In the genomic region with DNA sequence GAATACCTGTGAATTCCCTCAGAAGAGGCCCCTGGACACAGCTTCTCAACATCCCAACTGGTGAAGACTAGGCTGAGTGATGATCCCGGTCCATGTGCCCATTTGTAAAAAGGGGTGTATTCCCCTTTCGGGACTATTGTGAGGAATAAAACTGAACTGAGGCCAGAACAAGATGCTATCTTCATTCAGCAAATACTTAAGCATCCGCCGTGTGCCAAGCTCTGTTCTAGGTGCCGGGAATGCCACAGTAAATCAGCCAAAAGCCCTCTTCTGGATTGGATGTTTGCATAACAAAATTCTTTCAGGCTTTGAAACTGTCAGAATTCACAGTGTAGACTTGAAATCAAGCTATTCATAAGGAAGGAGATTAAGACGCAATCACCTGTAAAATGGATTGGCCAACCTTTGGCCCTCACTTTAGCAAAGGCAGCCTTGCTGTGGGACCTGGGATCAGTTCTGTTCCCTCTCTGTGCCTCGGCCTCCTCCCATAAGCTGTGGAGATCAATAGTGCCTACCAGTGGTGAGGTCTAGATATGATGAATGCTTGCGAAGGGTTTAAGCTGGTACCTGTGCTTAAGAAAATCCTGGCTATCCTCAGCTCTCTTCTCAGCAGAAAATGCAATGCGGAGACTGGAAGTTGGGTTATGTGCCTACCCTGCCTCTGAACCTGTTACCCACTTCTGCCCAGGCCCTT, we compare ENCODE assay signal across 11 cellular contexts.
DNase-seq lines count a peak whose midpoint lies in the region; TF ChIP-seq lines count a peak whose summit lies in the region.
"Had no signal": no experiment of that assay in that cellular context is flagged by ENCODE, and none has a peak within 500 bp of the region (broad histone marks: within the 10 kb centered on the region; RNA-seq: fewer than 3 reads in every experiment).

No MANE protein-coding gene starts in this region.

- peaks cover 40% of the 10 kb centered on the region for H3K4me1 Mint-ChIP-seq in nephron progenitor cell

- peak overlapping the region; percentile 73 for H3K4me3 Mint-ChIP-seq in nephron progenitor cell

- H3K9me3 Mint-ChIP-seq in nephron progenitor cell, result no peaks in the 10 kb centered on the region

- DNase-seq in GM12864 (ENCODE audit: low read depth) (no peak), NB4 (ENCODE audit: low read depth) (peak; percentile 30), cardiac fibroblast (ENCODE audit: low read depth in 2 of 2) (peak; percentile 8 to 48), nephron progenitor cell (no peak), COR-L47 (lab: John Stamatoyannopoulos, UW) (no peak), SIG-M5 treated with dmso at 0.1 percent for 504 hours (lab: John Stamatoyannopoulos, UW; ENCODE audit: unreplicated experiment) (no peak), DMS153 treated with DMSO at 0.1 percent for 48 hours (lab: John Stamatoyannopoulos, UW; ENCODE audit: unreplicated experiment) (no peak), NCI-H1694 (lab: John Stamatoyannopoulos, UW) (no peak)
- DNase-seq: activated T-cell treated with anti-CD3 and anti-CD28 coated beads, Interleukin-2, amount 50 U/mL, for 1 hour; small intestine had no signal

- TF ChIP-seq POLR2A in NB4 (IDR thresholded peaks at IDR 0.05; ENCODE audit: extremely low read depth, insufficient read length), result no peak

- peaks cover 30% of the 10 kb centered on the region for H3K27me3 Mint-ChIP-seq in nephron progenitor cell (ENCODE audit: low read depth, poor library complexity)

- H3K4me3 ChIP-seq in GM12864 (ENCODE audit: low read depth, low read length), result no peak overlapping the region
- no peak overlapping the region for H3K4me3 ChIP-seq in NB4 (ENCODE audit: low read depth, low read length)
- peak overlapping the region in 1 of 2 donors; percentile 55 for H3K4me3 ChIP-seq in cardiac fibroblast (replicated peaks in 1 of 2; ENCODE audit: low read depth in 2 of 2, low read length in 2 of 2)
- H3K4me3 ChIP-seq: coronary artery had no signal

- H3K36me3 Mint-ChIP-seq in nephron progenitor cell (ENCODE audit: low read depth), result no peaks in the 10 kb centered on the region

- H3K27ac Mint-ChIP-seq in nephron progenitor cell, result no peak overlapping the region

- peak; percentile 30 for TF ChIP-seq CTCF in GM12864 (IDR thresholded peaks at IDR 0.05; ENCODE audit: low read depth, low read length, missing control alignments)
- peak; percentile 31 for TF ChIP-seq CTCF in NB4 (IDR thresholded peaks at IDR 0.05; ENCODE audit: low read depth, low read length)
- no peak for TF ChIP-seq CTCF in cardiac fibroblast (IDR thresholded peaks at IDR 0.05; ENCODE audit: low read depth, low read length)
- no peak for TF ChIP-seq CTCF in nephron progenitor cell (IDR thresholded peaks at IDR 0.05)

Comparison
In these comparisons a context has a peak if more than half of its experiments do, and no peak if none do; other contexts are left out.
1. DNase-seq: peak in NB4 (single experiment) and cardiac fibroblast (2 of 2); none in GM12864 (single experiment), nephron progenitor cell (single experiment), COR-L47 (single experiment), SIG-M5 treated with dmso at 0.1 percent for 504 hours (single experiment), DMS153 treated with DMSO at 0.1 percent for 48 hours (single experiment) and NCI-H1694 (single experiment).
2. CTCF ChIP-seq: peak in GM12864 (single experiment) and NB4 (single experiment); none in cardiac fibroblast (single experiment) and nephron progenitor cell (single experiment).